26 cellular contexts compared by ENCODE assay signal in genomic region chr2:16266571-16266970, GRCh38.
"Had no signal": no experiment of that assay in that cellular context is flagged by ENCODE, and none has a peak within 500 bp of the region (broad histone marks: within the 10 kb centered on the region; RNA-seq: fewer than 3 reads in every experiment).

No MANE protein-coding gene starts in this region.

- H3K27ac Mint-ChIP-seq: dendritic cell treated with granulocyte-macrophage colony-stimulating factor and Interleukin-4, amounts not matched to agents 40 ng/mL and 50 ng/mL, for 4 days; effector memory CD8-positive, alpha-beta T cell had no signal

- H3K27ac ChIP-seq: colonic mucosa, coronary artery, dorsolateral prefrontal cortex, epithelial cell of prostate, esophagus muscularis mucosa, esophagus squamous epithelium, foreskin keratinocyte, gastrocnemius medialis, gastroesophageal sphincter, heart left ventricle, heart right ventricle, hepatocyte had no signal

- H3K4me3 Mint-ChIP-seq: dendritic cell treated with granulocyte-macrophage colony-stimulating factor and Interleukin-4, amounts not matched to agents 40 ng/mL and 50 ng/mL, for 4 days; effector memory CD8-positive, alpha-beta T cell had no signal

- H3K36me3 ChIP-seq: colonic mucosa, esophagus muscularis mucosa, esophagus squamous epithelium, gastrocnemius medialis, gastroesophageal sphincter, heart left ventricle, heart right ventricle had no signal

- DNase-seq: colonic mucosa; cortex of kidney; dermis blood vessel endothelial cell; dorsolateral prefrontal cortex; effector CD4-positive, alpha-beta T cell; effector CD8-positive, alpha-beta T cell; effector memory CD4-positive, alpha-beta T cell; effector memory CD8-positive, alpha-beta T cell; erythroblast; esophagus squamous epithelium; foreskin fibroblast; foreskin keratinocyte; foreskin melanocyte; gastrocnemius medialis; glutamatergic neuron; head of caudate nucleus; heart left ventricle; heart right ventricle; hippocampal formation had no signal

- ATAC-seq: effector memory CD8-positive, alpha-beta T cell; esophagus mucosa; foreskin keratinocyte; gastrocnemius medialis; gastroesophageal sphincter; heart left ventricle; heart right ventricle had no signal

- H3K4me2 ChIP-seq: hepatocyte had no signal

- H3K27me3 Mint-ChIP-seq: dendritic cell treated with granulocyte-macrophage colony-stimulating factor and Interleukin-4, amounts not matched to agents 40 ng/mL and 50 ng/mL, for 4 days; effector memory CD8-positive, alpha-beta T cell had no signal

- H3K27me3 ChIP-seq: colonic mucosa, esophagus muscularis mucosa, esophagus squamous epithelium, foreskin keratinocyte, gastrocnemius medialis, gastroesophageal sphincter, hepatocyte had no signal

- H3K9me3 Mint-ChIP-seq: dendritic cell treated with granulocyte-macrophage colony-stimulating factor and Interleukin-4, amounts not matched to agents 40 ng/mL and 50 ng/mL, for 4 days had no signal

- H3K9me3 ChIP-seq: colonic mucosa, esophagus muscularis mucosa, esophagus squamous epithelium, gastrocnemius medialis, gastroesophageal sphincter, heart left ventricle, heart right ventricle had no signal

- H3K4me1 ChIP-seq: colonic mucosa, esophagus muscularis mucosa, esophagus squamous epithelium, foreskin keratinocyte, gastrocnemius medialis, gastroesophageal sphincter, heart left ventricle, heart right ventricle had no signal

- H3K79me2 ChIP-seq: hepatocyte had no signal

- H2AFZ ChIP-seq: hepatocyte had no signal

- H3K4me3 ChIP-seq: colonic mucosa, coronary artery, dorsolateral prefrontal cortex, esophagus muscularis mucosa, esophagus squamous epithelium, gastrocnemius medialis, gastroesophageal sphincter, heart left ventricle, heart right ventricle, hepatocyte had no signal
